1 cellular context compared by ENCODE assay signal in genomic region chr6:158039571-158040050, GRCh38.
TF ChIP-seq lines count a peak whose summit lies in the region.

No MANE protein-coding gene starts in this region.

TF ChIP-seq in GM23338, 12 proteins besides CTCF, POLR2A, EP300 and RAD21 (continued from another document):
- TF ChIP-seq ZNF462 (CRISPR knock-in tag; IDR thresholded peaks at IDR 0.05): no peak
- no peak for TF ChIP-seq ZNF331 (CRISPR knock-in tag; IDR thresholded peaks at IDR 0.05; ENCODE audit: low read depth)
- no peak for TF ChIP-seq EZH2phosphoT487 (IDR thresholded peaks at IDR 0.05; ENCODE audit: unreplicated experiment)
- no peak for TF ChIP-seq STAT1 (IDR thresholded peaks at IDR 0.05; ENCODE audit: unreplicated experiment)
- TF ChIP-seq EZH2 (IDR thresholded peaks at IDR 0.05; ENCODE audit: low read depth, unreplicated experiment): no peak
